In genomic region chr7:30169585-30169978, GRCh38 we compare ENCODE assay signal across 18 cellular contexts. TPM values are rescaled to one million over a fixed set of nuclear protein-coding genes. Genes with fewer than 3 reads are reported as not detected.
DNase-seq lines count a peak whose midpoint lies in the region; ATAC-seq, FAIRE-seq and TF ChIP-seq lines count a peak whose summit lies in the region.
"Had no signal": no experiment of that assay in that cellular context is flagged by ENCODE, and none has a peak within 500 bp of the region (broad histone marks: within the 10 kb centered on the region; RNA-seq: fewer than 3 reads in every experiment).

No MANE protein-coding gene starts in this region.

- WGBS in GM23248 (ENCODE audit: low coverage in 1 of 2, low lambda C conversion rate in 2 of 2, missing lambda C conversion rate in 2 of 2), 2 experiments, result 14 to 23% methylated on average over 2 of the region's 2 CpGs

- peak overlapping the region; percentile 84 for H3K4me2 ChIP-seq in GM23248 (ENCODE audit: unreplicated experiment)

- intact Hi-C loops in CD4-positive, alpha-beta memory T cell (cut with micrococcal nuclease), result loop anchor here (10.0 kb wide), 2 partner anchors 115 to 395 kb away; partner anchors contain the start of gene ZNRF2

- H3K79me2 ChIP-seq in GM23248 (ENCODE audit: insufficient read depth), result no peaks in the 10 kb centered on the region

- H3K4me3 ChIP-seq in GM23248 (peak overlapping the region; percentile 40; the same call in 1 of the 2 replicates), foreskin fibroblast (ENCODE audit: low read depth in 1 of 2, low read length in 2 of 2) (no peak overlapping the region)
- no peak overlapping the region for H3K4me3 ChIP-seq in CD4-positive, alpha-beta memory T cell (ENCODE audit: low read length in 2 of 2)

- H3K4me1 ChIP-seq in GM23248 (ENCODE audit: insufficient read depth), result peaks cover 47% of the 10 kb centered on the region
- no peaks in the 10 kb centered on the region for H3K4me1 ChIP-seq in CD4-positive, alpha-beta memory T cell (ENCODE audit: insufficient read depth, low read length)

- H3K9me3 ChIP-seq in GM23248 (ENCODE audit: low read depth), result no peaks in the 10 kb centered on the region
- no peaks in the 10 kb centered on the region for H3K9me3 ChIP-seq in CD4-positive, alpha-beta memory T cell (ENCODE audit: control insufficient read depth in 1 of 2, low read length in 2 of 2)

- no peak for TF ChIP-seq CTCF in foreskin fibroblast (IDR thresholded peaks at IDR 0.05; ENCODE audit: low read depth, low read length)

- DNase-seq in GM23248 (peak; percentile 80), RCC 7860 (ENCODE audit: low spot score) (peak; percentile 94), foreskin fibroblast (peak; percentile 36 to 56), SIG-M5 treated with dmso at 0.1 percent for 504 hours (lab: John Stamatoyannopoulos, UW; ENCODE audit: unreplicated experiment) (no peak), SW 1271 (lab: John Stamatoyannopoulos, UW) (no peak)
- no peak for DNase-seq in stimulated activated naive B cell treated with anti-CD40 and anti-IgM and Interleukin-4, amounts not matched to agents 10 μg/mL and 1 μg/mL and 100 μg/mL, for 72 hours
- no peak for DNase-seq in CD4-positive, alpha-beta memory T cell
- DNase-seq in activated CD4-positive, alpha-beta T cell treated with anti-CD3 and anti-CD28 coated beads, Interleukin-2, amount 50 U/mL, for 4 hours, result no peak
- DNase-seq: activated CD4-positive, alpha-beta T cell treated with anti-CD3 and anti-CD28 coated beads for 36 hours; activated T-cell treated with anti-CD3 and anti-CD28 coated beads, Interleukin-2, amount 50 U/mL, for 4 hours; anterior cingulate cortex; CD4-positive, alpha-beta T cell; immature natural killer cell; NCI-H1092 treated with DMSO at 0.1 percent for 48 hours; OCI-M1; stimulated activated CD4-positive, alpha-beta T cell treated with anti-CD3 and anti-CD28 coated beads, Interleukin-1b, Interleukin-23, amount 100 ng/mL, for 48 hours had no signal

- ATAC-seq in stimulated activated naive B cell treated with anti-CD40 and anti-IgM and Interleukin-4, amounts not matched to agents 10 μg/mL and 1 μg/mL and 100 μg/mL, for 72 hours (replicated peaks), result no peak
- ATAC-seq: activated CD4-positive, alpha-beta T cell treated with anti-CD3 and anti-CD28 coated beads for 36 hours; activated T-cell treated with anti-CD3 and anti-CD28 coated beads, Interleukin-2, amount 50 U/mL, for 4 hours had no signal

- in situ Hi-C loops in GM23248 (cut with MboI), result loop anchor here (10.0 to 25.0 kb wide), 2 partner anchors 243 to 395 kb away; no protein-coding TSS in a partner anchor

- peaks cover 3 to 4% of the 10 kb centered on the region in 2 donors for H3K4me1 Mint-ChIP-seq in stimulated activated naive B cell treated with anti-CD40 and anti-IgM and Interleukin-4, amounts not matched to agents 10 μg/mL and 1 μg/mL and 100 μg/mL, for 72 hours
- H3K4me1 Mint-ChIP-seq in CD4-positive, alpha-beta memory T cell, result peaks cover 0 to 3% (median under 1%) of the 10 kb centered on the region in 4 donors
- H3K4me1 Mint-ChIP-seq: activated CD4-positive, alpha-beta T cell treated with anti-CD3 and anti-CD28 coated beads for 36 hours had no signal

- peak overlapping the region; percentile 74 for H3K27ac ChIP-seq in GM23248
- no peak overlapping the region for H3K27ac ChIP-seq in CD4-positive, alpha-beta memory T cell (ENCODE audit: low read depth, low read length)

- H3K4me3 Mint-ChIP-seq in stimulated activated naive B cell treated with anti-CD40 and anti-IgM and Interleukin-4, amounts not matched to agents 10 μg/mL and 1 μg/mL and 100 μg/mL, for 72 hours, result no peak overlapping the region
- no peak overlapping the region for H3K4me3 Mint-ChIP-seq in CD4-positive, alpha-beta memory T cell
- H3K4me3 Mint-ChIP-seq: activated CD4-positive, alpha-beta T cell treated with anti-CD3 and anti-CD28 coated beads for 36 hours; activated T-cell treated with anti-CD3 and anti-CD28 coated beads, Interleukin-2, amount 50 U/mL, for 4 hours; CD4-positive, alpha-beta T cell; immature natural killer cell; T-helper 1 cell treated with Interleukin-12 subunit alpha and Interleukin-12 subunit beta and Interleukin-4 antibody, amounts not matched to agents 30 μg/mL and 1 μg/mL, for 36 hours had no signal

- no peaks in the 10 kb centered on the region for H3K9me3 Mint-ChIP-seq in stimulated activated naive B cell treated with anti-CD40 and anti-IgM and Interleukin-4, amounts not matched to agents 10 μg/mL and 1 μg/mL and 100 μg/mL, for 72 hours
- no peaks in the 10 kb centered on the region for H3K9me3 Mint-ChIP-seq in CD4-positive, alpha-beta memory T cell
- H3K9me3 Mint-ChIP-seq: activated T-cell treated with anti-CD3 and anti-CD28 coated beads, Interleukin-2, amount 50 U/mL, for 4 hours; CD4-positive, alpha-beta T cell; immature natural killer cell; T-helper 1 cell treated with Interleukin-12 subunit alpha and Interleukin-12 subunit beta and Interleukin-4 antibody, amounts not matched to agents 30 μg/mL and 1 μg/mL, for 36 hours had no signal

- no peak for FAIRE-seq in RCC 7860 (lab: Jason Lieb, UNC)

- POLR2A ChIA-PET in CD4-positive, alpha-beta memory T cell (lab: Charles Lee; ENCODE audit: partially characterized antibody), result no interaction called here

- no peaks in the 10 kb centered on the region for H3K27me3 Mint-ChIP-seq in stimulated activated naive B cell treated with anti-CD40 and anti-IgM and Interleukin-4, amounts not matched to agents 10 μg/mL and 1 μg/mL and 100 μg/mL, for 72 hours
- no peaks in the 10 kb centered on the region for H3K27me3 Mint-ChIP-seq in CD4-positive, alpha-beta memory T cell
- H3K27me3 Mint-ChIP-seq: activated CD4-positive, alpha-beta T cell treated with anti-CD3 and anti-CD28 coated beads for 36 hours; CD4-positive, alpha-beta T cell had no signal

- H3F3A ChIP-seq in GM23248 (ENCODE audit: insufficient read depth), result peaks cover 48% of the 10 kb centered on the region

- H3K36me3 Mint-ChIP-seq in stimulated activated naive B cell treated with anti-CD40 and anti-IgM and Interleukin-4, amounts not matched to agents 10 μg/mL and 1 μg/mL and 100 μg/mL, for 72 hours, result no peaks in the 10 kb centered on the region
- H3K36me3 Mint-ChIP-seq in CD4-positive, alpha-beta memory T cell, result peaks cover 0 to 4% of the 10 kb centered on the region in 2 donors

- H3K36me3 ChIP-seq in GM23248 (ENCODE audit: low read depth), result no peaks in the 10 kb centered on the region
- H3K36me3 ChIP-seq in CD4-positive, alpha-beta memory T cell (ENCODE audit: insufficient read depth, low read length), result no peaks in the 10 kb centered on the region

- no peaks in the 10 kb centered on the region for H3K27me3 ChIP-seq in GM23248 (replicated peaks; ENCODE audit: insufficient read depth)
- no peaks in the 10 kb centered on the region for H3K27me3 ChIP-seq in CD4-positive, alpha-beta memory T cell (ENCODE audit: insufficient read depth, low read length)

- peak overlapping the region; percentile 63 for H3K27ac Mint-ChIP-seq in stimulated activated naive B cell treated with anti-CD40 and anti-IgM and Interleukin-4, amounts not matched to agents 10 μg/mL and 1 μg/mL and 100 μg/mL, for 72 hours
- H3K27ac Mint-ChIP-seq in CD4-positive, alpha-beta memory T cell, result no peak overlapping the region
- H3K27ac Mint-ChIP-seq: activated CD4-positive, alpha-beta T cell treated with anti-CD3 and anti-CD28 coated beads for 36 hours; CD4-positive, alpha-beta T cell; immature natural killer cell; progenitor cell of endocrine pancreas; T-helper 1 cell treated with Interleukin-12 subunit alpha and Interleukin-12 subunit beta and Interleukin-4 antibody, amounts not matched to agents 30 μg/mL and 1 μg/mL, for 36 hours had no signal

- CTCF ChIA-PET in CD4-positive, alpha-beta memory T cell (lab: Charles Lee; ENCODE audit: partially characterized antibody), result no interaction called here

- H3K9ac ChIP-seq in GM23248, result peak overlapping the region; percentile 53

- H4K20me1 ChIP-seq in GM23248 (ENCODE audit: insufficient read depth), result no peaks in the 10 kb centered on the region

- H2AFZ ChIP-seq in GM23248, result no peak overlapping the region

- no peaks in the 10 kb centered on the region for H3K9me2 ChIP-seq in GM23248 (ENCODE audit: insufficient read depth)

RNA-seq across cellular contexts. Expression of gene MTURN, which starts 34.8 kb away (rescaled TPM):
- total RNA-seq in GM23248 (2014; rRNA removed; shearing (Covaris generic)), result 22.5 and 23.6 TPM in 2 replicates
- 15.6 and 15.9 TPM in 2 replicates for polyA plus RNA-seq in GM23248 (2016; fragmentation: Nextera tagmentation; extraction: Ambion mirVana)
- 10 to 100 TPM; 18.1 to 19.2 TPM for total RNA-seq in CD4-positive, alpha-beta memory T cell
- polyA plus RNA-seq in CD4-positive, alpha-beta memory T cell, result 1 to 10 TPM; 3.2 to 4.0 TPM

Comparison
In these comparisons a context has a peak if more than half of its experiments do, and no peak if none do; other contexts are left out.
1. DNase-seq: peak in GM23248 (single experiment), RCC 7860 (single experiment) and foreskin fibroblast (2 of 2); none in stimulated activated naive B cell treated with anti-CD40 and anti-IgM and Interleukin-4, amounts not matched to agents 10 μg/mL and 1 μg/mL and 100 μg/mL, for 72 hours (single experiment), SIG-M5 treated with dmso at 0.1 percent for 504 hours (single experiment), SW 1271 (0 of 2), CD4-positive, alpha-beta memory T cell (0 of 5) and activated CD4-positive, alpha-beta T cell treated with anti-CD3 and anti-CD28 coated beads, Interleukin-2, amount 50 U/mL, for 4 hours (0 of 2).